In genomic region chr3:10321630-10322354, GRCh38 we compare ENCODE assay signal across 9 cellular contexts. TPM values are rescaled to one million over a fixed set of nuclear protein-coding genes. Genes with fewer than 3 reads are reported as not detected.
DNase-seq lines count a peak whose midpoint lies in the region; ATAC-seq and TF ChIP-seq lines count a peak whose summit lies in the region.
"Had no signal": no experiment of that assay in that cellular context is flagged by ENCODE, and none has a peak within 500 bp of the region (broad histone marks: within the 10 kb centered on the region; RNA-seq: fewer than 3 reads in every experiment).

No MANE protein-coding gene starts in this region.

- H3K27ac ChIP-seq in Panc1 (ENCODE audit: low read length) (no peak overlapping the region), trophoblast cell (ENCODE audit: low read depth, low read length) (no peak overlapping the region)

- peaks cover 6% of the 10 kb centered on the region for H3K79me1 ChIP-seq in trophoblast cell (ENCODE audit: low read length)

- H2AFZ ChIP-seq in trophoblast cell (ENCODE audit: insufficient read depth, low read length, poor library complexity) = no peak overlapping the region

- ATAC-seq in Panc1 = no peak
- no peak for ATAC-seq in effector memory CD8-positive, alpha-beta T cell (replicated peaks)

- H3K79me2 ChIP-seq in trophoblast cell (ENCODE audit: control insufficient read depth, insufficient read depth, low read length, poor library complexity) = peaks cover 12% of the 10 kb centered on the region

- no peak overlapping the region for H3K18ac ChIP-seq in trophoblast cell (ENCODE audit: low read length)

- H3K9me3 ChIP-seq in Caco-2 (no peaks in the 10 kb centered on the region), Panc1 (ENCODE audit: control insufficient read depth, insufficient read depth, low read depth, low read length) (no peaks in the 10 kb centered on the region), trophoblast cell (ENCODE audit: insufficient read depth, low read depth, low read length) (no peaks in the 10 kb centered on the region)

- no peak overlapping the region for H2BK12ac ChIP-seq in trophoblast cell (ENCODE audit: low read length)

- BruUV-seq in Caco-2 (replicated peaks; lab: Mats Ljungman, UMichigan) (no TSS peak), Panc1 (replicated peaks; lab: Mats Ljungman, UMichigan) (no TSS peak)

- H4K91ac ChIP-seq in trophoblast cell (ENCODE audit: low read depth, low read length) = no peak overlapping the region

- H3K27me3 Mint-ChIP-seq in Caco-2 (ENCODE audit: insufficient read depth, unreplicated experiment) = peaks cover 18% of the 10 kb centered on the region
- H3K27me3 Mint-ChIP-seq in effector memory CD8-positive, alpha-beta T cell = peaks cover 0 to 34% of the 10 kb centered on the region in 2 donors

- H3K9me3 Mint-ChIP-seq in Caco-2 (ENCODE audit: unreplicated experiment) = no peaks in the 10 kb centered on the region
- no peaks in the 10 kb centered on the region for H3K9me3 Mint-ChIP-seq in effector memory CD8-positive, alpha-beta T cell

- no peak overlapping the region for H2BK120ac ChIP-seq in trophoblast cell (ENCODE audit: insufficient read depth, low read length, poor library complexity)

- TF ChIP-seq CTCF in Caco-2 (IDR thresholded peaks at IDR 0.05; ENCODE audit: insufficient read depth in 1 of 2, low read depth in 1 of 2, low read length in 1 of 2, severe bottlenecking in 1 of 2, unreplicated experiment in 1 of 2) (no peak), Panc1 (IDR thresholded peaks at IDR 0.05) (no peak)

- no peak overlapping the region for H3K4me3 ChIP-seq in Caco-2 (ENCODE audit: low read depth, low read length)
- H3K4me3 ChIP-seq in Panc1 (ENCODE audit: low read depth in 2 of 2, low read length in 2 of 2) = peak overlapping the region; percentile 95 to 99
- H3K4me3 ChIP-seq in trophoblast cell (ENCODE audit: low read depth, low read length) = no peak overlapping the region

- peaks cover 32% of the 10 kb centered on the region for H3K36me3 Mint-ChIP-seq in Caco-2 (ENCODE audit: insufficient read depth, unreplicated experiment)
- peaks cover 23% of the 10 kb centered on the region for H3K36me3 Mint-ChIP-seq in effector memory CD8-positive, alpha-beta T cell (ENCODE audit: insufficient read depth)

- no peak overlapping the region for H3K4ac ChIP-seq in trophoblast cell (ENCODE audit: low read depth, low read length)

- CTCF ChIA-PET in Caco-2 (lab: Charles Lee) = interaction anchor here (0.6 to 1.2 kb wide), 5 partner anchors 9 to 389 kb away, joined by 3 to 5 read pairs (median 4); no protein-coding TSS in a partner anchor
- CTCF ChIA-PET in Panc1 (lab: Charles Lee) = interaction anchor here (0.7 to 1.3 kb wide), 4 partner anchors 12 to 332 kb away, joined by 3 to 4 read pairs (median 4); no protein-coding TSS in a partner anchor

- H4K8ac ChIP-seq in trophoblast cell (ENCODE audit: low read depth, low read length) = no peak overlapping the region

- H3K36me3 ChIP-seq in Caco-2 (ENCODE audit: control insufficient read depth, insufficient read depth, low read length) (peaks cover 1% of the 10 kb centered on the region; the same call in 1 of the 2 replicates), Panc1 (ENCODE audit: control insufficient read depth, insufficient read depth, low read length) (peaks cover 13% of the 10 kb centered on the region), trophoblast cell (ENCODE audit: control insufficient read depth in 1 of 2, insufficient read depth in 2 of 2, low read length in 2 of 2) (peaks cover 15 to 22% of the 10 kb centered on the region in 2 experiments)

- H3K4me1 Mint-ChIP-seq in Caco-2 (ENCODE audit: low read depth, unreplicated experiment) = no peaks in the 10 kb centered on the region
- H3K4me1 Mint-ChIP-seq in effector memory CD8-positive, alpha-beta T cell (ENCODE audit: low read depth in 2 of 2) = peaks cover 12 to 29% of the 10 kb centered on the region in 2 donors

- no peak overlapping the region for H3K23ac ChIP-seq in trophoblast cell (ENCODE audit: low read length)

- POLR2A ChIA-PET in Caco-2 (lab: Charles Lee) = interaction anchor here (1.6 kb wide), 1 partner anchor 29 kb away, joined by 8 read pairs; the partner anchor contains the start of gene GHRL
- POLR2A ChIA-PET in Panc1 (lab: Charles Lee) = no interaction called here

- WGBS in trophoblast cell (ENCODE audit: extremely low coverage, insufficient coverage, insufficient read length) = no CpG with 5 or more reads among the region's 8 CpGs

- no peak overlapping the region for H2AK5ac ChIP-seq in trophoblast cell (ENCODE audit: low read length)

- H3K27me3 ChIP-seq in Caco-2 (replicated peaks; ENCODE audit: control insufficient read depth, insufficient read depth, low read length) = no peaks in the 10 kb centered on the region
- no peaks in the 10 kb centered on the region for H3K27me3 ChIP-seq in Panc1 (ENCODE audit: control insufficient read depth, insufficient read depth, low read length)
- H3K27me3 ChIP-seq in trophoblast cell (ENCODE audit: insufficient read depth, low read length) = no peaks in the 10 kb centered on the region

- no peak overlapping the region for H2BK5ac ChIP-seq in trophoblast cell (ENCODE audit: low read depth, low read length, poor library complexity)

- H4K12ac ChIP-seq in trophoblast cell (ENCODE audit: low read depth, low read length) = peak overlapping the region; percentile 35

- H3K27ac Mint-ChIP-seq in Caco-2 (ENCODE audit: unreplicated experiment) = peak overlapping the region; percentile 90
- H3K27ac Mint-ChIP-seq in effector memory CD8-positive, alpha-beta T cell = peak overlapping the region; percentile 92 to 96

- in situ Hi-C loops in Panc1 (cut with HindIII; ENCODE audit: low pct_unique_long_range_greater_than_20kb, low sequenced_read_pairs) = no loop called here

- H3K4me1 ChIP-seq in Caco-2 (peaks cover 12% of the 10 kb centered on the region), Panc1 (ENCODE audit: control insufficient read depth, insufficient read depth, low read length) (peaks cover 4% of the 10 kb centered on the region; the same call in 1 of the 2 replicates), trophoblast cell (ENCODE audit: control insufficient read depth in 1 of 2, insufficient read depth in 2 of 2, low read length in 2 of 2) (peaks cover 0 to 2% of the 10 kb centered on the region in 2 experiments)

- H3K4me2 ChIP-seq in trophoblast cell (ENCODE audit: low read length) = no peak overlapping the region

- no peak overlapping the region for H3K4me3 Mint-ChIP-seq in Caco-2 (ENCODE audit: unreplicated experiment)
- H3K4me3 Mint-ChIP-seq in effector memory CD8-positive, alpha-beta T cell = peak overlapping the region; percentile 86 to 90

- DNase-seq in Caco-2 = no peak
- DNase-seq in Panc1 (ENCODE audit: low read depth, low spot score) = no peak
- no peak for DNase-seq in effector memory CD8-positive, alpha-beta T cell
- no peak for DNase-seq in trophoblast cell
- DNase-seq in EL = no peak
- DNase-seq in nucleus accumbens (lab: John Stamatoyannopoulos, UW) = no peak
- DNase-seq in Kasumi-1 (lab: John Stamatoyannopoulos, UW) = no peak
- DNase-seq in NCI-H82 (lab: John Stamatoyannopoulos, UW) = no peak

- intact Hi-C loops in Caco-2 (cut with micrococcal nuclease; ENCODE audit: unreplicated experiment) = no loop called here
- intact Hi-C loops in Panc1 (cut with micrococcal nuclease; ENCODE audit: unreplicated experiment) = no loop called here

- H3K9ac ChIP-seq in trophoblast cell (ENCODE audit: low read length) = no peak overlapping the region

- H3K14ac ChIP-seq in trophoblast cell (ENCODE audit: low read length) = no peak overlapping the region

RNA-seq across cellular contexts. Expression of gene SEC13, which starts 0.9 kb away (rescaled TPM):
- total RNA-seq in Caco-2 (2022) (135 and 141 TPM in 2 replicates), Panc1 (2021; ENCODE audit: unreplicated experiment) (81.4 TPM)
- 113 TPM for polyA plus RNA-seq in Panc1 (2012; ENCODE audit: insufficient read length)
- polyA plus RNA-seq in trophoblast cell (2013) = 201 and 208 TPM in 2 replicates

RNA-seq across cellular contexts. Expression of gene GHRL, which starts 29.0 kb away (rescaled TPM):
- total RNA-seq in Caco-2 (2022) = not detected in 2 replicates
- not detected for total RNA-seq in Panc1 (2021; ENCODE audit: unreplicated experiment)
- polyA plus RNA-seq in Panc1 (2012; ENCODE audit: insufficient read length) = 0.69 TPM
- 0.04 and 0.08 TPM in 2 replicates for polyA plus RNA-seq in trophoblast cell (2013)
- total RNA-seq: glomerular endothelial cell had no signal

Comparison
In these comparisons a context has a peak if more than half of its experiments do, and no peak if none do; other contexts are left out.
1. H3K4me3 ChIP-seq: peak in Panc1 (2 of 2); none in Caco-2 (single experiment) and trophoblast cell (single experiment).